ENCODE assay signal across 26 cellular contexts in the genomic region with DNA sequence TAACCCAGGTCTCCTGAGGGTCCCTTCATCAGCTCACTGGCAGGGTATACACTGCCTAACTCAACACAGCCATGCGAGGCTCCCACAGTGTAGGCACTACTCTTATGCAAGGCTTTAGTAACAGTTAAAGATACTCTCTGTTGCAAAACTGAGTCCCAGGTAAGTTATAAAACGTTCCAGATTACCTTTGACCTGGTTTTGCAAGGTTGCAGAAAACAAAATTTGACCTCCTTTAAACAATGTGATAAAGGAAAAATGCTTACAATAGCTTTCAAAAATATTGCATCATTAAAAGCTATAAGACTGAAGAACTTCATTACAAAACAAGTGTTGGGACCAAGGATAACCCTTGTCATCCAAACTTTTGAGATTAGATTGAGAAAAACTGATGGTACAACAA. TPM values are rescaled to one million over a fixed set of nuclear protein-coding genes. Genes with fewer than 3 reads are reported as not detected.
"Had no signal": no experiment of that assay in that cellular context is flagged by ENCODE, and none has a peak within 500 bp of the region (broad histone marks: within the 10 kb centered on the region; RNA-seq: fewer than 3 reads in every experiment).

No MANE protein-coding gene starts in this region.

- H3K36me3 ChIP-seq: esophagus muscularis mucosa, gastrocnemius medialis, left ventricle myocardium inferior, neutrophil, sigmoid colon, stomach had no signal

- H3K9me3 Mint-ChIP-seq: dendritic cell treated with granulocyte-macrophage colony-stimulating factor and Interleukin-4, amounts not matched to agents 40 ng/mL and 50 ng/mL, for 4 days; effector memory CD8-positive, alpha-beta T cell; immature natural killer cell; nephron progenitor cell; type B pancreatic cell had no signal

- H3K4me3 ChIP-seq: esophagus muscularis mucosa, gastrocnemius medialis, left ventricle myocardium inferior, lung, sigmoid colon, skin epidermis, stomach had no signal

- H3K36me3 Mint-ChIP-seq: immature natural killer cell, type B pancreatic cell had no signal

- ATAC-seq: effector memory CD8-positive, alpha-beta T cell; gastrocnemius medialis had no signal

- H3K4me3 Mint-ChIP-seq: dendritic cell treated with granulocyte-macrophage colony-stimulating factor and Interleukin-4, amounts not matched to agents 40 ng/mL and 50 ng/mL, for 4 days; effector memory CD8-positive, alpha-beta T cell; immature natural killer cell; nephron progenitor cell; type B pancreatic cell had no signal

- H3K27ac Mint-ChIP-seq: dendritic cell treated with granulocyte-macrophage colony-stimulating factor and Interleukin-4, amounts not matched to agents 40 ng/mL and 50 ng/mL, for 4 days; effector memory CD8-positive, alpha-beta T cell; immature natural killer cell; type B pancreatic cell had no signal

- H3K27me3 ChIP-seq: neutrophil had no signal

- H3K9me3 ChIP-seq: esophagus muscularis mucosa, gastrocnemius medialis, left ventricle myocardium inferior, neutrophil, sigmoid colon, stomach had no signal

- H3K27ac ChIP-seq: epithelial cell of prostate, esophagus muscularis mucosa, gastrocnemius medialis, left ventricle myocardium inferior, neutrophil, sigmoid colon, skin epidermis, stomach had no signal

- H3K4me1 ChIP-seq: gastrocnemius medialis had no signal

- FAIRE-seq: colon, keratinocyte, urothelium cell line had no signal

- DNase-seq: effector memory CD8-positive, alpha-beta T cell; gastrocnemius medialis; immature natural killer cell; left ventricle myocardium inferior; mesenchymal stem cell; midbrain; nephron progenitor cell; posterior cingulate gyrus; sigmoid colon; stimulated activated CD4-positive, alpha-beta T cell treated with anti-CD3 and anti-CD28 coated beads, Interleukin-2, amount 100 ng/mL, for 24 hours; stimulated activated CD4-positive, alpha-beta T cell treated with anti-CD3 and anti-CD28 coated beads, Interleukin-4, amount 100 ng/mL, for 4 hours; stimulated activated naive CD4-positive, alpha-beta T cell; stomach; substantia nigra had no signal

RNA-seq across cellular contexts. Expression of a gene that starts 5.5 kb away (rescaled TPM):
- total RNA-seq: left ventricle myocardium inferior, osteoblast, pulmonary artery endothelial cell had no signal
